Comparison of ENCODE assay signal across 1 cellular context in the genomic region with DNA sequence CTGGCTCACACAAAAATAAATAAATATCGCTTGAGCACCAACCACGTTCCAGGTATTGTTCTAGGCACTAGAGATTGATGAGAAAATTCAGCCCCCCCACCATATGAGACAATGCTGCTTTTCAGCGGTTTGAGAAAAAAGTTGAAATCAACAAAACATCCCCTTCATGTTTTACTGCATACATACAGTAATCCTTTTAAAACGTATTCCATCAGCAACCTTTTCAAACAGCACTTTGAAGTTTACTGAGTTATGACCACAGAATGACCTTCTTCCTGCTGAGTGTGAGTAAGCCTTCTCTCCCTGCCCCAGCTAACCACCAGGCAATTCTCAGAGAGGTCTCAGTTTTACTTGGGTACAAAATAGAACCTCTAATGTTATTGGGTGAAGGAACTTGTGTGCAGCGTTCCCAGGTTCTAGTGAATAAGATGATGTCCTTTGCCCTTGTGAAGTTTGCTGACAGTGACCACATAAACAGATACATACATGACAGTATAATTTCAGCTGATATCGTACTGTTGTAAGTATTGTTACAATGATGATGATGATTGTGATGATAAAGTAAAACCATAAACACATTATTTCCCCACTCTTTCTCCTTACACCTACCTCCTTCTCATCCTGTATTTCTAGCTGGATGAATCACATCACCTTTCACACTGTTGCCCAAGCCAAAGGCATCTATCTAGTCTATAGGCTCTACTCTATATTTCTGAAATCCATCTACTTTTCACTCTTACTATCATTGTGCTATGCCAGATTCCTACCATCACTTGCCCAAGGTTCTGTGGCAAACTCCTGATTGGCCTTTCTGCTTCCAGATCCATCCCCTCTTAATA.
A peak's percentile ranks its signal among the peaks of the same experiment; 100 is the strongest.
TF ChIP-seq lines count a peak whose summit lies in the region.

No MANE protein-coding gene starts in this region.

TF ChIP-seq in HEK293, 187 proteins besides CTCF, POLR2A, EP300 and RAD21 (continued from another document):
- TF ChIP-seq, protein P1, sequence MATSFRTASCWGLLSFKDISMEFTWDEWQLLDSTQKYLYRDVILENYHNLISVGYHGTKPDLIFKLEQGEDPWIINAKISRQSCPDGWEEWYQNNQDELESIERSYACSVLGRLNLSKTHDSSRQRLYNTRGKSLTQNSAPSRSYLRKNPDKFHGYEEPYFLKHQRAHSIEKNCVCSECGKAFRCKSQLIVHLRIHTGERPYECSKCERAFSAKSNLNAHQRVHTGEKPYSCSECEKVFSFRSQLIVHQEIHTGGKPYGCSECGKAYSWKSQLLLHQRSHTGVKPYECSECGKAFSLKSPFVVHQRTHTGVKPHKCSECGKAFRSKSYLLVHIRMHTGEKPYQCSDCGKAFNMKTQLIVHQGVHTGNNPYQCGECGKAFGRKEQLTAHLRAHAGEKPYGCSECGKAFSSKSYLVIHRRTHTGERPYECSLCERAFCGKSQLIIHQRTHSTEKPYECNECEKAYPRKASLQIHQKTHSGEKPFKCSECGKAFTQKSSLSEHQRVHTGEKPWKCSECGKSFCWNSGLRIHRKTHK (tag by site-specific recombination; IDR thresholded peaks at IDR 0.05) = no peak
- TF ChIP-seq ZIC2 (tag by site-specific recombination; IDR thresholded peaks at IDR 0.05) = peak; percentile 32
- no peak for TF ChIP-seq ZNF174 (tag by site-specific recombination; IDR thresholded peaks at IDR 0.05)
- no peak for TF ChIP-seq ZNF169 (tag by site-specific recombination; IDR thresholded peaks at IDR 0.05)
- TF ChIP-seq ZNF521 (tag by site-specific recombination; IDR thresholded peaks at IDR 0.05) = no peak
- TF ChIP-seq ZNF248 (tag by site-specific recombination; IDR thresholded peaks at IDR 0.05) = no peak
- TF ChIP-seq ZNF19 (tag by site-specific recombination; IDR thresholded peaks at IDR 0.05; ENCODE audit: low read depth) = no peak
- TF ChIP-seq SCRT1 (tag by site-specific recombination; IDR thresholded peaks at IDR 0.05; ENCODE audit: borderline replicate concordance) = no peak
- no peak for TF ChIP-seq ZFP37 (tag by site-specific recombination; IDR thresholded peaks at IDR 0.05)
- TF ChIP-seq ZNF146 (tag by site-specific recombination; IDR thresholded peaks at IDR 0.05) = no peak
- TF ChIP-seq ZNF658 (tag by site-specific recombination; IDR thresholded peaks at IDR 0.05) = no peak
- TF ChIP-seq ZNF580 (tag by site-specific recombination; IDR thresholded peaks at IDR 0.05) = no peak
- no peak for TF ChIP-seq ZNF433 (tag by site-specific recombination; IDR thresholded peaks at IDR 0.05; ENCODE audit: low read depth)
- TF ChIP-seq, protein P2, sequence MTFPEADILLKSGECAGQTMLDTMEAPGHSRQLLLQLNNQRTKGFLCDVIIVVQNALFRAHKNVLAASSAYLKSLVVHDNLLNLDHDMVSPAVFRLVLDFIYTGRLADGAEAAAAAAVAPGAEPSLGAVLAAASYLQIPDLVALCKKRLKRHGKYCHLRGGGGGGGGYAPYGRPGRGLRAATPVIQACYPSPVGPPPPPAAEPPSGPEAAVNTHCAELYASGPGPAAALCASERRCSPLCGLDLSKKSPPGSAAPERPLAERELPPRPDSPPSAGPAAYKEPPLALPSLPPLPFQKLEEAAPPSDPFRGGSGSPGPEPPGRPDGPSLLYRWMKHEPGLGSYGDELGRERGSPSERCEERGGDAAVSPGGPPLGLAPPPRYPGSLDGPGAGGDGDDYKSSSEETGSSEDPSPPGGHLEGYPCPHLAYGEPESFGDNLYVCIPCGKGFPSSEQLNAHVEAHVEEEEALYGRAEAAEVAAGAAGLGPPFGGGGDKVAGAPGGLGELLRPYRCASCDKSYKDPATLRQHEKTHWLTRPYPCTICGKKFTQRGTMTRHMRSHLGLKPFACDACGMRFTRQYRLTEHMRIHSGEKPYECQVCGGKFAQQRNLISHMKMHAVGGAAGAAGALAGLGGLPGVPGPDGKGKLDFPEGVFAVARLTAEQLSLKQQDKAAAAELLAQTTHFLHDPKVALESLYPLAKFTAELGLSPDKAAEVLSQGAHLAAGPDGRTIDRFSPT (tag by site-specific recombination; IDR thresholded peaks at IDR 0.05) = peak; percentile 24; the same call in 1 of the 2 replicates
- TF ChIP-seq ZNF530 (tag by site-specific recombination; IDR thresholded peaks at IDR 0.05; ENCODE audit: low read depth) = no peak
- no peak for TF ChIP-seq ZNF510 (tag by site-specific recombination; IDR thresholded peaks at IDR 0.05; ENCODE audit: insufficient replicate concordance)
- no peak for TF ChIP-seq ZNF23 (tag by site-specific recombination; IDR thresholded peaks at IDR 0.05; ENCODE audit: borderline replicate concordance)
- TF ChIP-seq ZBTB8A (tag by site-specific recombination; IDR thresholded peaks at IDR 0.05) = no peak
- no peak for TF ChIP-seq ZNF311 (tag by site-specific recombination; IDR thresholded peaks at IDR 0.05; ENCODE audit: borderline replicate concordance)
- TF ChIP-seq ZNF274 (IDR thresholded peaks at IDR 0.05; ENCODE audit: low read length) = no peak
- no peak for TF ChIP-seq ZNF274 (tag by site-specific recombination; IDR thresholded peaks at IDR 0.05; ENCODE audit: borderline replicate concordance)
- TF ChIP-seq, protein P3, sequence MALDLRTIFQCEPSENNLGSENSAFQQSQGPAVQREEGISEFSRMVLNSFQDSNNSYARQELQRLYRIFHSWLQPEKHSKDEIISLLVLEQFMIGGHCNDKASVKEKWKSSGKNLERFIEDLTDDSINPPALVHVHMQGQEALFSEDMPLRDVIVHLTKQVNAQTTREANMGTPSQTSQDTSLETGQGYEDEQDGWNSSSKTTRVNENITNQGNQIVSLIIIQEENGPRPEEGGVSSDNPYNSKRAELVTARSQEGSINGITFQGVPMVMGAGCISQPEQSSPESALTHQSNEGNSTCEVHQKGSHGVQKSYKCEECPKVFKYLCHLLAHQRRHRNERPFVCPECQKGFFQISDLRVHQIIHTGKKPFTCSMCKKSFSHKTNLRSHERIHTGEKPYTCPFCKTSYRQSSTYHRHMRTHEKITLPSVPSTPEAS (tag by site-specific recombination; IDR thresholded peaks at IDR 0.05) = no peak
- no peak for TF ChIP-seq SALL2 (tag by site-specific recombination; IDR thresholded peaks at IDR 0.05; ENCODE audit: borderline replicate concordance)
- TF ChIP-seq, protein P4, sequence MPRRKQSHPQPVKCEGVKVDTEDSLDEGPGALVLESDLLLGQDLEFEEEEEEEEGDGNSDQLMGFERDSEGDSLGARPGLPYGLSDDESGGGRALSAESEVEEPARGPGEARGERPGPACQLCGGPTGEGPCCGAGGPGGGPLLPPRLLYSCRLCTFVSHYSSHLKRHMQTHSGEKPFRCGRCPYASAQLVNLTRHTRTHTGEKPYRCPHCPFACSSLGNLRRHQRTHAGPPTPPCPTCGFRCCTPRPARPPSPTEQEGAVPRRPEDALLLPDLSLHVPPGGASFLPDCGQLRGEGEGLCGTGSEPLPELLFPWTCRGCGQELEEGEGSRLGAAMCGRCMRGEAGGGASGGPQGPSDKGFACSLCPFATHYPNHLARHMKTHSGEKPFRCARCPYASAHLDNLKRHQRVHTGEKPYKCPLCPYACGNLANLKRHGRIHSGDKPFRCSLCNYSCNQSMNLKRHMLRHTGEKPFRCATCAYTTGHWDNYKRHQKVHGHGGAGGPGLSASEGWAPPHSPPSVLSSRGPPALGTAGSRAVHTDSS (tag by site-specific recombination; IDR thresholded peaks at IDR 0.05) = no peak
- no peak for TF ChIP-seq YY2 (tag by site-specific recombination; IDR thresholded peaks at IDR 0.05)
- TF ChIP-seq ZNF654 (tag by site-specific recombination; IDR thresholded peaks at IDR 0.05; ENCODE audit: low read depth) = no peak
- TF ChIP-seq, protein P5, sequence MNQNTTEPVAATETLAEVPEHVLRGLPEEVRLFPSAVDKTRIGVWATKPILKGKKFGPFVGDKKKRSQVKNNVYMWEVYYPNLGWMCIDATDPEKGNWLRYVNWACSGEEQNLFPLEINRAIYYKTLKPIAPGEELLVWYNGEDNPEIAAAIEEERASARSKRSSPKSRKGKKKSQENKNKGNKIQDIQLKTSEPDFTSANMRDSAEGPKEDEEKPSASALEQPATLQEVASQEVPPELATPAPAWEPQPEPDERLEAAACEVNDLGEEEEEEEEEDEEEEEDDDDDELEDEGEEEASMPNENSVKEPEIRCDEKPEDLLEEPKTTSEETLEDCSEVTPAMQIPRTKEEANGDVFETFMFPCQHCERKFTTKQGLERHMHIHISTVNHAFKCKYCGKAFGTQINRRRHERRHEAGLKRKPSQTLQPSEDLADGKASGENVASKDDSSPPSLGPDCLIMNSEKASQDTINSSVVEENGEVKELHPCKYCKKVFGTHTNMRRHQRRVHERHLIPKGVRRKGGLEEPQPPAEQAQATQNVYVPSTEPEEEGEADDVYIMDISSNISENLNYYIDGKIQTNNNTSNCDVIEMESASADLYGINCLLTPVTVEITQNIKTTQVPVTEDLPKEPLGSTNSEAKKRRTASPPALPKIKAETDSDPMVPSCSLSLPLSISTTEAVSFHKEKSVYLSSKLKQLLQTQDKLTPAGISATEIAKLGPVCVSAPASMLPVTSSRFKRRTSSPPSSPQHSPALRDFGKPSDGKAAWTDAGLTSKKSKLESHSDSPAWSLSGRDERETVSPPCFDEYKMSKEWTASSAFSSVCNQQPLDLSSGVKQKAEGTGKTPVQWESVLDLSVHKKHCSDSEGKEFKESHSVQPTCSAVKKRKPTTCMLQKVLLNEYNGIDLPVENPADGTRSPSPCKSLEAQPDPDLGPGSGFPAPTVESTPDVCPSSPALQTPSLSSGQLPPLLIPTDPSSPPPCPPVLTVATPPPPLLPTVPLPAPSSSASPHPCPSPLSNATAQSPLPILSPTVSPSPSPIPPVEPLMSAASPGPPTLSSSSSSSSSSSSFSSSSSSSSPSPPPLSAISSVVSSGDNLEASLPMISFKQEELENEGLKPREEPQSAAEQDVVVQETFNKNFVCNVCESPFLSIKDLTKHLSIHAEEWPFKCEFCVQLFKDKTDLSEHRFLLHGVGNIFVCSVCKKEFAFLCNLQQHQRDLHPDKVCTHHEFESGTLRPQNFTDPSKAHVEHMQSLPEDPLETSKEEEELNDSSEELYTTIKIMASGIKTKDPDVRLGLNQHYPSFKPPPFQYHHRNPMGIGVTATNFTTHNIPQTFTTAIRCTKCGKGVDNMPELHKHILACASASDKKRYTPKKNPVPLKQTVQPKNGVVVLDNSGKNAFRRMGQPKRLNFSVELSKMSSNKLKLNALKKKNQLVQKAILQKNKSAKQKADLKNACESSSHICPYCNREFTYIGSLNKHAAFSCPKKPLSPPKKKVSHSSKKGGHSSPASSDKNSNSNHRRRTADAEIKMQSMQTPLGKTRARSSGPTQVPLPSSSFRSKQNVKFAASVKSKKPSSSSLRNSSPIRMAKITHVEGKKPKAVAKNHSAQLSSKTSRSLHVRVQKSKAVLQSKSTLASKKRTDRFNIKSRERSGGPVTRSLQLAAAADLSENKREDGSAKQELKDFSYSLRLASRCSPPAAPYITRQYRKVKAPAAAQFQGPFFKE (tag by site-specific recombination; IDR thresholded peaks at IDR 0.05; ENCODE audit: borderline replicate concordance) = no peak
- no peak for TF ChIP-seq ZNF335 (tag by site-specific recombination; conservative IDR thresholded peaks at IDR 0.05)
- TF ChIP-seq KLF10 (tag by site-specific recombination; IDR thresholded peaks at IDR 0.05) = no peak
- TF ChIP-seq ZNF626 (tag by site-specific recombination; IDR thresholded peaks at IDR 0.05) = no peak
- no peak for TF ChIP-seq ZNF37A (tag by site-specific recombination; IDR thresholded peaks at IDR 0.05)
- peak; percentile 66 for TF ChIP-seq OSR2 (tag by site-specific recombination; IDR thresholded peaks at IDR 0.05)
- no peak for TF ChIP-seq KLF7 (tag by site-specific recombination; IDR thresholded peaks at IDR 0.05; ENCODE audit: borderline replicate concordance)
- no peak for TF ChIP-seq IKZF3 (tag by site-specific recombination; IDR thresholded peaks at IDR 0.05)
- TF ChIP-seq OVOL3 (tag by site-specific recombination; IDR thresholded peaks at IDR 0.05) = no peak
